Comparison of ENCODE assay signal across 16 cellular contexts in genomic region chr11:106276126-106276525, GRCh38.
DNase-seq lines count a peak whose midpoint lies in the region; ATAC-seq and TF ChIP-seq lines count a peak whose summit lies in the region.
"Had no signal": no experiment of that assay in that cellular context is flagged by ENCODE, and none has a peak within 500 bp of the region (broad histone marks: within the 10 kb centered on the region; RNA-seq: fewer than 3 reads in every experiment).

No MANE protein-coding gene starts in this region.

- H3K4me3 ChIP-seq in astrocyte of the spinal cord (ENCODE audit: low read depth, low read length), result no peak overlapping the region

- TF ChIP-seq CTCF in astrocyte of the spinal cord (IDR thresholded peaks at IDR 0.05; ENCODE audit: low read depth, low read length), result no peak

- peak; percentile 30 for DNase-seq in NCI-H226
- DNase-seq in astrocyte of the spinal cord (ENCODE audit: low read depth, low spot score), result peak; percentile 24
- DNase-seq in fibroblast of peridontal ligament (ENCODE audit: extremely low read depth), result peak; percentile 64
- no peak for DNase-seq in foreskin melanocyte
- DNase-seq in DMS79 (lab: John Stamatoyannopoulos, UW), result no peak
- no peak for DNase-seq in NOMO-1 (lab: John Stamatoyannopoulos, UW; ENCODE audit: unreplicated experiment in 2 of 2)
- DNase-seq: DMS79 treated with DMSO at 0.1 percent for 48 hours; GOT3; MM.1S; NCI-H1092; NCI-H1436 treated with DMSO at 0.1 percent for 48 hours; NCI-H2029; NCI-H2171; NK-92 treated with Interleukin-12 subunit alpha and Interleukin-12 subunit beta, amount 100 ng/mL, for 24 hours; Right ventricle myocardium superior had no signal

- no peak for ATAC-seq in GM18519 (IDR thresholded peaks at IDR 0.05; ENCODE audit: low FRiP score, unreplicated experiment)

- in situ Hi-C loops in astrocyte of the spinal cord (cut with HindIII; ENCODE audit: low sequenced_read_pairs), result no loop called here

Comparison
In these comparisons a context has a peak if more than half of its experiments do, and no peak if none do; other contexts are left out.
1. DNase-seq: peak in NCI-H226 (single experiment), astrocyte of the spinal cord (single experiment) and fibroblast of peridontal ligament (single experiment); none in foreskin melanocyte (single experiment), DMS79 (single experiment) and NOMO-1 (0 of 2).